In the genomic region with DNA sequence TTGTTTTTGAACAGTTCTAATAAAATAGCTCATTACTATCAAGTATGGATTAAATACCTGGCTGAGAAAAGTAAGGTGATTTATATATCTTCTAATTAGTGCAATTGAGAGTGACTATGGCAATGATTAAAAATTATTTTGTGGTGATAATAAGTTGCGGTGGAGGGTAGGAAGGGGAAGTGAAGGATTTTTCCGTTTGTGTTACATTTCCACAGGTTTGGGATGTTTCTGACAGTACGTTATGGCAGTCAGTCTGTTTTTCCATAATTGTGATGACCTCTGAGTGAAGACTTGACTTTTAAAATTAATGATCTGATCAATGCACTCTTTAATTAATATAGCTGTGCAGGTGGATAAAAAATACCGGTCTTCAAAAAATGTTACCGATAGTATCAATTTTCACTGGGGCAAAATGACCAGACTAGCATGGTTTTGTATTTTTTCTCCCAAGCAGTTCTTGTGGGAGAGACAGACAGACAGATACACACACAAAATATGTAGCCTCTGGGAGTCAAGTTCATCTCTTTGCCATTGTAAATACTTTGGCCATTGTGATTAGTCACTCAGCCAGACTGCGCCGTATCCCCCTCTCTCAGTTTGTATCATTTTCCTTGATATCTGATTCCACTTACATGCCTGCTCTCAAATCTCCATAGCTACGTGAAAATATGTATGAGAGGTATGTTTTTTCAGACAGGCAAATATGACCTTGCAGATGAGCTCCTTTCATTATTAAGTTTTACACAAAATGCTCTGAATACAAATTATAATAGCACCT, we compare ENCODE assay signal across 18 cellular contexts.
A peak's percentile ranks its signal among the peaks of the same experiment; 100 is the strongest.
DNase-seq lines count a peak whose midpoint lies in the region; ATAC-seq, FAIRE-seq and TF ChIP-seq lines count a peak whose summit lies in the region.
"Had no signal": no experiment of that assay in that cellular context is flagged by ENCODE, and none has a peak within 500 bp of the region (broad histone marks: within the 10 kb centered on the region; RNA-seq: fewer than 3 reads in every experiment).

No MANE protein-coding gene starts in this region.

- no peaks in the 10 kb centered on the region for H3K27me3 Mint-ChIP-seq in astrocyte (ENCODE audit: low read depth, unreplicated experiment)

- RAD21 ChIA-PET in HCT116 (lab: Charles Lee; ENCODE audit: low non-redundant PET in 1 of 2, low total read pairs in 2 of 2, uncharacterized antibody in 2 of 2, unreplicated experiment in 2 of 2) = no interaction called here

- TF ChIP-seq RAD21 in HCT116 (IDR thresholded peaks at IDR 0.05; ENCODE audit: low read depth) = no peak

- TF ChIP-seq POLR2A in HCT116 (IDR thresholded peaks at IDR 0.05; ENCODE audit: borderline replicate concordance, extremely low read depth, insufficient read depth, insufficient read length) = no peak

- peak; percentile 55 for FAIRE-seq in astrocyte (lab: Jason Lieb, UNC)
- FAIRE-seq: TTC549, urothelium cell line had no signal

- H3K9ac ChIP-seq in HCT116 (ENCODE audit: low read length) (no peak overlapping the region), astrocyte (ENCODE audit: low read length) (peak overlapping the region; percentile 31)

- H3K36me3 ChIP-seq in ACC112 (ENCODE audit: insufficient read depth, low read length) (no peaks in the 10 kb centered on the region), HCT116 (ENCODE audit: control insufficient read depth in 1 of 2, insufficient read depth in 2 of 2, low read length in 2 of 2) (no peaks in the 10 kb centered on the region), astrocyte (ENCODE audit: insufficient read depth, low read length) (no peaks in the 10 kb centered on the region), left lung (no peaks in the 10 kb centered on the region)
- H3K36me3 ChIP-seq: prostate gland had no signal

- H3K9me3 ChIP-seq in HCT116 (ENCODE audit: control insufficient read depth in 1 of 2, insufficient read depth in 1 of 2, low read depth in 1 of 2, low read length in 2 of 2) (no peaks in the 10 kb centered on the region), astrocyte (ENCODE audit: insufficient read depth, low read depth, low read length) (no peaks in the 10 kb centered on the region), left lung (no peaks in the 10 kb centered on the region)
- H3K9me3 ChIP-seq: prostate gland had no signal

- CTCF ChIA-PET in HCT116 (lab: Charles Lee) = interaction anchor here (0.7 kb wide), 1 partner anchor 117 kb away, joined by 3 read pairs; no protein-coding TSS in a partner anchor

- intact Hi-C loops in HCT116 (cut with micrococcal nuclease) (no loop called here), left lung (cut with DNase I) (no loop called here)

- H3K4me2 ChIP-seq in HCT116 (ENCODE audit: low read length) (peak overlapping the region; percentile 32), astrocyte (ENCODE audit: low read length) (peak overlapping the region; percentile 59)

- H3K4me1 ChIP-seq in ACC112 (ENCODE audit: control insufficient read depth, insufficient read depth, low read length, unreplicated experiment) (peaks cover 58% of the 10 kb centered on the region), HCT116 (ENCODE audit: control insufficient read depth in 1 of 2, insufficient read depth in 2 of 2, low read length in 2 of 2) (peaks cover 74 to 76% of the 10 kb centered on the region in 2 experiments), astrocyte (ENCODE audit: insufficient read depth, low read length) (peaks cover 59% of the 10 kb centered on the region), left lung (peaks cover 13 to 53% of the 10 kb centered on the region in 2 donors)
- H3K4me1 ChIP-seq: prostate gland had no signal

- peak overlapping the region; percentile 60 for H3K27ac Mint-ChIP-seq in astrocyte (ENCODE audit: unreplicated experiment)
- H3K27ac Mint-ChIP-seq: stimulated activated effector memory CD8-positive, alpha-beta T cell treated with anti-CD3 and anti-CD28 coated beads, Interleukin-12 subunit alpha, Interleukin-12 subunit beta, amount 100 ng/mL, for 72 hours had no signal

- H3K79me2 ChIP-seq in ACC112 (ENCODE audit: control insufficient read depth, insufficient read depth, low read length, unreplicated experiment) = no peaks in the 10 kb centered on the region
- H3K79me2 ChIP-seq in HCT116 (ENCODE audit: insufficient read depth, low read length) = peaks cover 36% of the 10 kb centered on the region
- H3K79me2 ChIP-seq in astrocyte (ENCODE audit: insufficient read depth, low read length) = no peaks in the 10 kb centered on the region

- BruUV-seq in HCT116 (replicated peaks; lab: Mats Ljungman, UMichigan) = no TSS peak

- H4K20me1 ChIP-seq in HCT116 (ENCODE audit: insufficient read depth) = no peaks in the 10 kb centered on the region
- H4K20me1 ChIP-seq in astrocyte (ENCODE audit: insufficient read depth, low read length) = no peaks in the 10 kb centered on the region

- no peaks in the 10 kb centered on the region for H3K27me3 ChIP-seq in ACC112 (ENCODE audit: insufficient read depth, low read length)
- no peaks in the 10 kb centered on the region for H3K27me3 ChIP-seq in HCT116 (ENCODE audit: insufficient read depth, low read length)
- no peaks in the 10 kb centered on the region for H3K27me3 ChIP-seq in astrocyte (ENCODE audit: insufficient read depth, low read length)
- H3K27me3 ChIP-seq in left lung = no peaks in the 10 kb centered on the region
- H3K27me3 ChIP-seq: foreskin keratinocyte had no signal

- no peaks in the 10 kb centered on the region for H3K9me2 ChIP-seq in HCT116 (ENCODE audit: insufficient read depth)

- no peaks in the 10 kb centered on the region for H3K36me3 Mint-ChIP-seq in astrocyte (ENCODE audit: low read depth, unreplicated experiment)

- TF ChIP-seq CTCF in HCT116 (IDR thresholded peaks at IDR 0.05 in 2 of 3, conservative IDR thresholded peaks at IDR 0.05 in 1 of 3; ENCODE audit: borderline replicate concordance in 1 of 3, insufficient read depth in 1 of 3, low read depth in 2 of 3, low read length in 2 of 3) (no peak), astrocyte (IDR thresholded peaks at IDR 0.05; ENCODE audit: insufficient read depth, low read depth, low read length) (no peak), left lung (IDR thresholded peaks at IDR 0.05) (no peak)

- POLR2A ChIA-PET in HCT116 (lab: Charles Lee) = no interaction called here

- no peak overlapping the region for H3K4me3 Mint-ChIP-seq in astrocyte (ENCODE audit: unreplicated experiment)
- H3K4me3 Mint-ChIP-seq: stimulated activated effector memory CD8-positive, alpha-beta T cell treated with anti-CD3 and anti-CD28 coated beads, Interleukin-12 subunit alpha, Interleukin-12 subunit beta, amount 100 ng/mL, for 72 hours had no signal

- H2AFZ ChIP-seq in ACC112 (ENCODE audit: low read length, unreplicated experiment) = no peak overlapping the region
- H2AFZ ChIP-seq in HCT116 (ENCODE audit: low read depth, low read length, poor library complexity, severe bottlenecking) = no peak overlapping the region
- no peak overlapping the region for H2AFZ ChIP-seq in astrocyte (ENCODE audit: low read depth, low read length)

- H3K4me1 Mint-ChIP-seq in astrocyte (ENCODE audit: low read depth, unreplicated experiment) = peaks cover 54% of the 10 kb centered on the region

- ATAC-seq in HCT116 (no peak), left lung (peak; percentile 15), HG02571 (IDR thresholded peaks at IDR 0.05; ENCODE audit: unreplicated experiment) (no peak), GM21381 (IDR thresholded peaks at IDR 0.05; ENCODE audit: unreplicated experiment) (no peak), GM19023 (IDR thresholded peaks at IDR 0.05; ENCODE audit: unreplicated experiment) (no peak)
- ATAC-seq: foreskin keratinocyte; stimulated activated effector memory CD8-positive, alpha-beta T cell treated with anti-CD3 and anti-CD28 coated beads, Interleukin-12 subunit alpha, Interleukin-12 subunit beta, amount 100 ng/mL, for 72 hours had no signal

- no peaks in the 10 kb centered on the region for H3K9me3 Mint-ChIP-seq in astrocyte (ENCODE audit: unreplicated experiment)
- H3K9me3 Mint-ChIP-seq: stimulated activated effector memory CD8-positive, alpha-beta T cell treated with anti-CD3 and anti-CD28 coated beads, Interleukin-12 subunit alpha, Interleukin-12 subunit beta, amount 100 ng/mL, for 72 hours had no signal

- H3K27ac ChIP-seq in ACC112 (ENCODE audit: low read depth, low read length) (peak overlapping the region; percentile 56), HCT116 (ENCODE audit: low read depth, low read length) (no peak overlapping the region), astrocyte (ENCODE audit: low read depth, low read length) (peak overlapping the region; percentile 43), left lung (no peak overlapping the region)
- H3K27ac ChIP-seq: foreskin keratinocyte, prostate gland had no signal

- H3K4me3 ChIP-seq in ACC112 (ENCODE audit: low read depth, low read length) = peak overlapping the region; percentile 1; the same call in 1 of the 2 replicates
- no peak overlapping the region for H3K4me3 ChIP-seq in HCT116 (replicated peaks in 1 of 2; ENCODE audit: low read depth in 1 of 2, low read length in 2 of 2)
- no peak overlapping the region for H3K4me3 ChIP-seq in astrocyte (ENCODE audit: insufficient read depth, low read depth, low read length)
- no peak overlapping the region for H3K4me3 ChIP-seq in left lung
- H3K4me3 ChIP-seq: prostate gland had no signal

- DNase-seq in HCT116 (ENCODE audit: low read depth, low spot score) (no peak), astrocyte (ENCODE audit: low read depth) (peak; percentile 84), left lung (no peak)
- no peak for DNase-seq in effector CD4-positive, alpha-beta T cell
- DNase-seq: activated CD8-positive, alpha-beta memory T cell treated with anti-CD3 and anti-CD28 coated beads for 24 hours; activated gamma-delta T cell treated with Interleukin-2 at 50 U/mL for 16 hours; cerebellar nuclear complex; foreskin keratinocyte; NCI-H1105 treated with DMSO at 0.1 percent for 48 hours; stimulated activated CD4-positive, alpha-beta T cell treated with anti-CD3 and anti-CD28 coated beads, Interleukin-2, amount 100 ng/mL, for 24 hours had no signal

Comparison
In these comparisons a context has a peak if more than half of its experiments do, and no peak if none do; other contexts are left out.
1. H3K27ac ChIP-seq: peak in ACC112 (single experiment) and astrocyte (single experiment); none in HCT116 (single experiment) and left lung (0 of 2).